ENCODE assay signal across 25 cellular contexts in the genomic region with DNA sequence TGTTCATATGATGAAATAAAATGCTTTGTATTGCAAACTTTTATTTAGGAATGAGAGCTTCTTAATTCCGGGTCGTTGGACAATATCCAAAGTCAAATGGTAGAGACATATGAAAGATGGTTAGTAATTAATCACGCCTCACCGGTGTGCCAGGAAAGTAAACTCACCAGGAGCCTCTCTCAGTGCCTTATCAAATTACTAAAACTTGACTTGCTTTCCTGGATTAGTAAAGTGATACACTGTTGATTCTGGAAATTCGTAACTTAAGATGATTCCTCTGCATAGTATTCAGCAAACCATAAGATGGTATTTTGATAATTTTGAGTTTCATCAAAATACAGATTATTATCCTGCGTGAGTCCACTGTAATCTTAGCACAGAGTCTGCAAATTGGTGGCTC.
A peak's percentile ranks its signal among the peaks of the same experiment; 100 is the strongest.
DNase-seq lines count a peak whose midpoint lies in the region; TF ChIP-seq lines count a peak whose summit lies in the region.
"Had no signal": no experiment of that assay in that cellular context is flagged by ENCODE, and none has a peak within 500 bp of the region (broad histone marks: within the 10 kb centered on the region; RNA-seq: fewer than 3 reads in every experiment).

No MANE protein-coding gene starts in this region.

- peaks cover 30% of the 10 kb centered on the region for H3K4me1 ChIP-seq in KMS-11 (ENCODE audit: low read depth, poor library complexity, severe bottlenecking)
- H3K4me1 ChIP-seq: BE2C had no signal

- TF ChIP-seq CTCF in KMS-11 (conservative IDR thresholded peaks at IDR 0.05; ENCODE audit: low read depth, low read length): no peak

- no peaks in the 10 kb centered on the region for H3K36me3 ChIP-seq in KMS-11 (ENCODE audit: insufficient read depth)
- H3K36me3 ChIP-seq: BE2C had no signal

- no peaks in the 10 kb centered on the region for H3K27me3 ChIP-seq in KMS-11 (ENCODE audit: insufficient read depth, low read depth)
- H3K27me3 ChIP-seq: BE2C had no signal

- H3K4me2 ChIP-seq in KMS-11: peak overlapping the region; percentile 17; the same call in 1 of the 2 replicates

- H3K9ac ChIP-seq in KMS-11: no peak overlapping the region

- H4K20me1 ChIP-seq in KMS-11 (ENCODE audit: insufficient read depth): no peaks in the 10 kb centered on the region

- DNase-seq in DMS 273 (lab: John Stamatoyannopoulos, UW; ENCODE audit: unreplicated experiment) (peak; percentile 65), NCI-H69 (lab: John Stamatoyannopoulos, UW) (peak; percentile 43), stromal cell of bone marrow (ENCODE audit: low read depth) (peak; percentile 8), CD1c-positive myeloid dendritic cell (ENCODE audit: extremely low spot score) (no peak), glomerular visceral epithelial cell (ENCODE audit: extremely low spot score) (no peak), amniotic stem cell (lab: John Stamatoyannopoulos, UW) (no peak)
- DNase-seq: ACHN; BE2C; CD4-positive, CD25-positive, alpha-beta regulatory T cell; DMS79; EL; GF-D8; GOT3; HCEC 1CT; IMR-90; KG1; NCI-H1048; NCI-H1436; NCI-H187; NCI-H2081 treated with DMSO at 0.1 percent for 48 hours; NCI-H524; SHP77; T-cell had no signal

- no peak overlapping the region for H3K4me3 ChIP-seq in KMS-11 (IDR thresholded peaks at IDR 0.05; ENCODE audit: insufficient read depth, low read depth, low read length)

- H3K79me2 ChIP-seq in KMS-11 (ENCODE audit: insufficient read depth, low read depth): no peaks in the 10 kb centered on the region

- H3K27ac ChIP-seq in KMS-11: no peak overlapping the region
- H3K27ac ChIP-seq: RWPE1 had no signal

- no peak overlapping the region for H2AFZ ChIP-seq in KMS-11 (ENCODE audit: low read depth)

Comparison
In these comparisons a context has a peak if more than half of its experiments do, and no peak if none do; other contexts are left out.
1. DNase-seq: peak in DMS 273 (single experiment), NCI-H69 (single experiment) and stromal cell of bone marrow (single experiment); none in CD1c-positive myeloid dendritic cell (single experiment), glomerular visceral epithelial cell (single experiment) and amniotic stem cell (single experiment).